ENCODE assay signal across 8 cellular contexts in the genomic region with DNA sequence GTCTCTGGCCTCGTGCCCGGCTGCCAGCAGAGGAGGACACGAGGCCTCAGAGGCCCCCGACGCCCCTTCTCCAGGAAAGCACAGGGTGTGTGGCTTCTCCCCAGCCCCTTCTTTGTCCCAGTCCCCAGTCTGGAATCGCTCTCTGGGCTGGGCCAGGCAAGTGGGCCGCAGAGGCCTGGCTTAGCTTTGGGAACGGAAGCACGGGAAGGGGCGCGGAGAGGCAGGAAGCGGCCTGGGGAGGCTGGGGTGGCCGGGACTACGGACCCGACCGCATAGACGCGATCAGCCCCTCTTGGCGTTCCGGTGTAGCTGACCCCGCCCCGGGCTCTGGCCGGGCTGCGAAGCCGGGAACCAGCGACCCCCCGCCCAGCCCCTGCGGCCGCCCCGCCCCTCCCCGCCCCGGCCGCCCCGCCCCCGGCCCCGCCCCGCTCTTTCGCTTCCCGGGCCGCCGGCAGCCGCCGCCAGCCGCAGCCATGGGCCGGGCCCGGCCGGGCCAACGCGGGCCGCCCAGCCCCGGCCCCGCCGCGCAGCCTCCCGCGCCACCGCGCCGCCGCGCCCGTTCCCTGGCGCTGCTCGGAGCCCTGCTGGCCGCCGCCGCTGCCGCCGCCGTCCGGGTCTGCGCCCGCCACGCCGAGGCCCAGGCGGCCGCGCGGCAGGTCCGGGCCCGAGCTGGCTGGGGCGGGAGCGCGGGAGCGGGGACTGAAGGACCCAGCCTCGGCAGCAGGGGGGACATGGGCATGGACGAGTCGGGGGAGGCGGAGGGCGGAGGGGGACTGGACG. TPM values are rescaled to one million over a fixed set of nuclear protein-coding genes. Genes with fewer than 3 reads are reported as not detected.
A peak's percentile ranks its signal among the peaks of the same experiment; 100 is the strongest.
DNase-seq lines count a peak whose midpoint lies in the region; ATAC-seq and TF ChIP-seq lines count a peak whose summit lies in the region.

SELENON (plus strand) TSS at position 436 of the 780 bp plus-strand sequence; CDS start at position 474, 38 bp downstream.

- no peaks in the 10 kb centered on the region for H3K27me3 ChIP-seq in heart left ventricle

- peak within 1 kb of the TSS; percentile 83 for H3K4me2 ChIP-seq in OCI-LY7 (ENCODE audit: low read length)

- no peak for TF ChIP-seq CTCF in 22Rv1 (IDR thresholded peaks at IDR 0.05)
- no peak for TF ChIP-seq CTCF in GM10266 (IDR thresholded peaks at IDR 0.05; ENCODE audit: control insufficient read depth, insufficient read depth, low read depth, missing control alignments)
- TF ChIP-seq CTCF in OCI-LY7 (conservative IDR thresholded peaks at IDR 0.05; ENCODE audit: low read length): no peak
- TF ChIP-seq CTCF in heart left ventricle (IDR thresholded peaks at IDR 0.05): no peak
- TF ChIP-seq CTCF in osteocyte (IDR thresholded peaks at IDR 0.05): no peak

- no peaks in the 10 kb centered on the region for H4K20me1 ChIP-seq in OCI-LY7 (ENCODE audit: insufficient read depth, low read length)

- no peaks in the 10 kb centered on the region for H3K36me3 Mint-ChIP-seq in activated naive CD8-positive, alpha-beta T cell treated with anti-CD3 and anti-CD28 coated beads, Interleukin-2, amount 50 U/mL, for 24 hours (ENCODE audit: low read depth)
- H3K36me3 Mint-ChIP-seq in osteocyte (ENCODE audit: unreplicated experiment): no peaks in the 10 kb centered on the region

- H3K9me3 ChIP-seq in OCI-LY7 (ENCODE audit: low read length): no peaks in the 10 kb centered on the region
- H3K9me3 ChIP-seq in heart left ventricle: no peaks in the 10 kb centered on the region

- POLR2A ChIA-PET in OCI-LY7 (lab: Charles Lee): interaction anchor here (0.6 kb wide), 1 partner anchor 10 kb away, joined by 3 read pairs; no protein-coding TSS in a partner anchor

- peak within 1 kb of the TSS; percentile 55; the same call in 1 of the 2 replicates for H2AFZ ChIP-seq in OCI-LY7 (ENCODE audit: low read length)

- H3K4me3 Mint-ChIP-seq in activated naive CD8-positive, alpha-beta T cell treated with anti-CD3 and anti-CD28 coated beads, Interleukin-2, amount 50 U/mL, for 24 hours: peak within 1 kb of the TSS; percentile 73
- H3K4me3 Mint-ChIP-seq in osteocyte (ENCODE audit: unreplicated experiment): peak within 1 kb of the TSS; percentile 80

- H3K9me2 ChIP-seq in OCI-LY7 (ENCODE audit: insufficient read depth, low read length): no peaks in the 10 kb centered on the region

- BruUV-seq in OCI-LY7 (replicated peaks; lab: Mats Ljungman, UMichigan): no TSS peak

- H3K27ac Mint-ChIP-seq in activated naive CD8-positive, alpha-beta T cell treated with anti-CD3 and anti-CD28 coated beads, Interleukin-2, amount 50 U/mL, for 24 hours: no peak within 1 kb of the TSS
- H3K27ac Mint-ChIP-seq in osteocyte (ENCODE audit: unreplicated experiment): peak within 1 kb of the TSS; percentile 71

- peak in 1 of 2 donors; percentile 48 for TF ChIP-seq POLR2A in heart left ventricle (IDR thresholded peaks at IDR 0.05)

- peak within 1 kb of the TSS; percentile 44 for H3K27ac ChIP-seq in 22Rv1
- no peak within 1 kb of the TSS for H3K27ac ChIP-seq in OCI-LY7 (ENCODE audit: low read depth, low read length, poor library complexity, severe bottlenecking)
- H3K27ac ChIP-seq in heart left ventricle: peak within 1 kb of the TSS; percentile 72 to 97 (median 88)

- H3K4me1 ChIP-seq in OCI-LY7 (ENCODE audit: insufficient read depth, low read length, poor library complexity, severe bottlenecking) (peaks cover 47% of the 10 kb centered on the region), heart left ventricle (peaks cover 4 to 67% (median 59%) of the 10 kb centered on the region in 12 donors)

- H3K4me1 Mint-ChIP-seq in activated naive CD8-positive, alpha-beta T cell treated with anti-CD3 and anti-CD28 coated beads, Interleukin-2, amount 50 U/mL, for 24 hours: peaks cover 68% of the 10 kb centered on the region
- H3K4me1 Mint-ChIP-seq in osteocyte (ENCODE audit: unreplicated experiment): peaks cover 64% of the 10 kb centered on the region

- intact Hi-C loops in OCI-LY7 (cut with micrococcal nuclease; ENCODE audit: unreplicated experiment) (loop anchor here (5.0 kb wide), 1 partner anchor 298 kb away; no protein-coding TSS in a partner anchor), heart left ventricle (cut with DNase I) (loop anchor here in 9 of 10 donors (2.0 to 10.0 kb wide), 13 partner anchors 55 to 375 kb away; partner anchors contain the start of genes MACO1 (in 1 of the 9), MAN1C1 (in 1 of the 9) and RHCE (in 1 of the 9))

- no peaks in the 10 kb centered on the region for H3K79me2 ChIP-seq in OCI-LY7 (ENCODE audit: insufficient read depth, low read depth, low read length)

- H3K4me3 ChIP-seq in OCI-LY7 (ENCODE audit: low read depth, low read length, poor library complexity, severe bottlenecking) (peak within 1 kb of the TSS; percentile 70), heart left ventricle (peak within 1 kb of the TSS; percentile 37 to 79 (median 66))

- CTCF ChIA-PET in OCI-LY7 (lab: Charles Lee; ENCODE audit: unreplicated experiment): interaction anchor here (0.7 kb wide), 1 partner anchor 11 kb away, joined by 5 read pairs; no protein-coding TSS in a partner anchor

- H3K9me3 Mint-ChIP-seq in activated naive CD8-positive, alpha-beta T cell treated with anti-CD3 and anti-CD28 coated beads, Interleukin-2, amount 50 U/mL, for 24 hours: no peaks in the 10 kb centered on the region
- H3K9me3 Mint-ChIP-seq in osteocyte (ENCODE audit: unreplicated experiment): no peaks in the 10 kb centered on the region

- DNase-seq in GM10266 (ENCODE audit: extremely low spot score) (peak; percentile 71), OCI-LY7 (ENCODE audit: low spot score) (peak; percentile 41), heart left ventricle (peak; percentile 84 to 90 (median 87)), osteocyte (ENCODE audit: extremely low spot score, unreplicated experiment) (no peak)
- no peak for DNase-seq in activated naive CD8-positive, alpha-beta T cell treated with anti-CD3 and anti-CD28 coated beads, Interleukin-2, amount 50 U/mL, for 24 hours

- 1 to 3% (median 1%) methylated on average over 29 to 91 of the region's 91 CpGs for WGBS in heart left ventricle, 4 donors

- H3K27me3 Mint-ChIP-seq in activated naive CD8-positive, alpha-beta T cell treated with anti-CD3 and anti-CD28 coated beads, Interleukin-2, amount 50 U/mL, for 24 hours: peaks cover 3% of the 10 kb centered on the region
- no peaks in the 10 kb centered on the region for H3K27me3 Mint-ChIP-seq in osteocyte (ENCODE audit: unreplicated experiment)

- H3K36me3 ChIP-seq in OCI-LY7 (ENCODE audit: insufficient read depth, low read length) (no peaks in the 10 kb centered on the region), heart left ventricle (peaks cover 0 to 5% (median 0%) of the 10 kb centered on the region in 9 donors)

- ATAC-seq in activated naive CD8-positive, alpha-beta T cell treated with anti-CD3 and anti-CD28 coated beads, Interleukin-2, amount 50 U/mL, for 24 hours: peak; percentile 9
- peak; percentile 55 to 90 (median 66) for ATAC-seq in heart left ventricle
- no peak for ATAC-seq in GM21723 (IDR thresholded peaks at IDR 0.05; ENCODE audit: unreplicated experiment)
- no peak for ATAC-seq in GM21576 (IDR thresholded peaks at IDR 0.05; ENCODE audit: unreplicated experiment)

RNA-seq across cellular contexts. Expression of gene SELENON, which starts in this region (rescaled TPM):
- 5.6 and 9.9 TPM in 2 replicates for total RNA-seq in OCI-LY7 (2014; rRNA removed; shearing (Covaris generic))
- total RNA-seq in OCI-LY7 (2022) (28.1 and 28.3 TPM in 2 replicates), heart left ventricle (10 to 100 TPM; 39.8 to 92.3 (median 48.5) TPM), osteocyte (126 and 129 TPM in 2 replicates)
- 10 to 100 TPM; 28.9 to 53.2 TPM for polyA plus RNA-seq in heart left ventricle

Comparison
In these comparisons a context has a peak if more than half of its experiments do, and no peak if none do; other contexts are left out.
1. DNase-seq: peak in GM10266 (single experiment), OCI-LY7 (single experiment) and heart left ventricle (5 of 5); none in activated naive CD8-positive, alpha-beta T cell treated with anti-CD3 and anti-CD28 coated beads, Interleukin-2, amount 50 U/mL, for 24 hours (single experiment) and osteocyte (single experiment).
2. ATAC-seq: peak in activated naive CD8-positive, alpha-beta T cell treated with anti-CD3 and anti-CD28 coated beads, Interleukin-2, amount 50 U/mL, for 24 hours (single experiment) and heart left ventricle (4 of 4); none in GM21723 (single experiment) and GM21576 (single experiment).